In the genomic region with DNA sequence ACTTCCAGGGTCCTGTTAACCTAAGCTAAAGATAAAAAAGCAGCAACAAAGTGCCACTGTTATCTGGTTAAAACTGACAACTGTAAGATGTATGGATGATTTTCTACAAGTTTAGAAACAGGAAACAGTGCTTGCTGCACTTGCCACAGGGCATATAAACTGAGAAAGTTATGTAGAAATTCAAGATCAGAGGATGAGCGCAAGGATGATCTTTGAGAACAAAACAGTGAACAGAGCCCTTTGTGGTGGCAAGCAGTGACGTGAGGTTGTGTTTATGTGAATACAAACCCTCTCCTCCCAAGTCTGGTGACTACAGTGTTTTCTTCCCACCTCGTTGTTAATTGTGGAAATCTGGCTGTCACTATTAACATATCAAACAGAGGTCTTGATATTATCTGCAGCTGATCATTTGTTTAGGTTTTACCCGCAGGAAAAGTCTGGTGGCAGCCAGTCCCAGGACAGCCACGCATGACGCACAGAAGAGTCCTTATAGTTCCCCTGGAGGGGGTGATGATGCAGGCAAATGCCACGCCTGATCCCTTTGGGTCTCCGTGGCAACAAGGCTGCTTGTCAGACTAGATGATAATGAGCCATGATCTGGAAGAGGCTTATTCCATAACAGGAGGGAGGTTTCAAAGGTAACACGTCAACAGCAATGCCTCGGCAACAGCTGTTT, we compare ENCODE assay signal across 8 cellular contexts. TPM values are rescaled to one million over a fixed set of nuclear protein-coding genes. Genes with fewer than 3 reads are reported as not detected.
DNase-seq lines count a peak whose midpoint lies in the region; ATAC-seq and TF ChIP-seq lines count a peak whose summit lies in the region.

No MANE protein-coding gene starts in this region.

- H3K9me3 ChIP-seq in adrenal gland (replicated peaks in 1 of 3) = no peaks in the 10 kb centered on the region

- TF ChIP-seq POLR2A in adrenal gland (IDR thresholded peaks at IDR 0.05) = no peak

- no peaks in the 10 kb centered on the region for H3K36me3 ChIP-seq in adrenal gland (replicated peaks in 1 of 2)

- TF ChIP-seq CTCF in HFF-Myc (IDR thresholded peaks at IDR 0.05; ENCODE audit: low read depth, low read length, missing control alignments) = no peak
- no peak for TF ChIP-seq CTCF in adrenal gland (IDR thresholded peaks at IDR 0.05)

- no peaks in the 10 kb centered on the region for H3K36me3 Mint-ChIP-seq in T-helper 1 cell treated with Interleukin-12 subunit alpha and Interleukin-12 subunit beta and Interleukin-4 antibody, amounts not matched to agents 30 μg/mL and 1 μg/mL, for 36 hours (ENCODE audit: low read depth)

- peaks cover 0 to 15% of the 10 kb centered on the region in 2 donors for H3K4me1 ChIP-seq in adrenal gland (replicated peaks in 1 of 2)

- WGBS in adrenal gland, 4 donors = 37 to 46% (median 40%) methylated on average over 10 of the region's 10 CpGs

- no peak for ATAC-seq in GM18517 (IDR thresholded peaks at IDR 0.05; ENCODE audit: unreplicated experiment)
- ATAC-seq in HG02870 (IDR thresholded peaks at IDR 0.05; ENCODE audit: unreplicated experiment) = no peak

- peak overlapping the region; percentile 76 for H3K4me3 Mint-ChIP-seq in T-helper 1 cell treated with Interleukin-12 subunit alpha and Interleukin-12 subunit beta and Interleukin-4 antibody, amounts not matched to agents 30 μg/mL and 1 μg/mL, for 36 hours

- intact Hi-C loops in adrenal gland (cut with DNase I) = no loop called here

- H3K27ac ChIP-seq in adrenal gland = peak overlapping the region in 1 of 5 donors; percentile 28

- no peaks in the 10 kb centered on the region for H3K27me3 Mint-ChIP-seq in T-helper 1 cell treated with Interleukin-12 subunit alpha and Interleukin-12 subunit beta and Interleukin-4 antibody, amounts not matched to agents 30 μg/mL and 1 μg/mL, for 36 hours (ENCODE audit: low read depth)

- DNase-seq in HFF-Myc (ENCODE audit: extremely low read depth, low read depth) (peak; percentile 9), adrenal gland (peak in 4 of 7 donors; percentile 26 to 90 (median 36)), left kidney (ENCODE audit: low read depth, low spot score) (peak; percentile 68), SHP77 (lab: John Stamatoyannopoulos, UW) (no peak)
- peak; percentile 33 for DNase-seq in stimulated activated CD8-positive, alpha-beta memory T cell treated with anti-CD3 and anti-CD28 coated beads, Interleukin-12 subunit alpha, Interleukin-12 subunit beta, amount 100 ng/mL, for 24 hours (ENCODE audit: extremely low read depth)

- no peaks in the 10 kb centered on the region for H3K27me3 ChIP-seq in adrenal gland

- peaks cover under 1% of the 10 kb centered on the region for H3K9me3 Mint-ChIP-seq in T-helper 1 cell treated with Interleukin-12 subunit alpha and Interleukin-12 subunit beta and Interleukin-4 antibody, amounts not matched to agents 30 μg/mL and 1 μg/mL, for 36 hours

- H3K4me3 ChIP-seq in HFF-Myc (replicated peaks; ENCODE audit: low read depth, low read length) (no peak overlapping the region), adrenal gland (no peak overlapping the region)

- peaks cover 64% of the 10 kb centered on the region for H3K4me1 Mint-ChIP-seq in T-helper 1 cell treated with Interleukin-12 subunit alpha and Interleukin-12 subunit beta and Interleukin-4 antibody, amounts not matched to agents 30 μg/mL and 1 μg/mL, for 36 hours (ENCODE audit: low read depth)

- peak overlapping the region; percentile 99 for H3K27ac Mint-ChIP-seq in T-helper 1 cell treated with Interleukin-12 subunit alpha and Interleukin-12 subunit beta and Interleukin-4 antibody, amounts not matched to agents 30 μg/mL and 1 μg/mL, for 36 hours

RNA-seq across cellular contexts. Expression of a gene that starts 43.1 kb away (rescaled TPM):
- 10 to 100 TPM in 7 of 8 donors, 1 to 10 TPM in 1; 5.0 to 29.7 (median 17.6) TPM for total RNA-seq in adrenal gland
- polyA plus RNA-seq in adrenal gland = 10 to 100 TPM; 10.5 to 15.5 (median 13.9) TPM

Comparison
In these comparisons a context has a peak if more than half of its experiments do, and no peak if none do; other contexts are left out.
1. DNase-seq: peak in HFF-Myc (single experiment), adrenal gland (4 of 7), left kidney (single experiment) and stimulated activated CD8-positive, alpha-beta memory T cell treated with anti-CD3 and anti-CD28 coated beads, Interleukin-12 subunit alpha, Interleukin-12 subunit beta, amount 100 ng/mL, for 24 hours (single experiment); none in SHP77 (0 of 2).